Comparison of ENCODE assay signal across 26 cellular contexts in the genomic region with DNA sequence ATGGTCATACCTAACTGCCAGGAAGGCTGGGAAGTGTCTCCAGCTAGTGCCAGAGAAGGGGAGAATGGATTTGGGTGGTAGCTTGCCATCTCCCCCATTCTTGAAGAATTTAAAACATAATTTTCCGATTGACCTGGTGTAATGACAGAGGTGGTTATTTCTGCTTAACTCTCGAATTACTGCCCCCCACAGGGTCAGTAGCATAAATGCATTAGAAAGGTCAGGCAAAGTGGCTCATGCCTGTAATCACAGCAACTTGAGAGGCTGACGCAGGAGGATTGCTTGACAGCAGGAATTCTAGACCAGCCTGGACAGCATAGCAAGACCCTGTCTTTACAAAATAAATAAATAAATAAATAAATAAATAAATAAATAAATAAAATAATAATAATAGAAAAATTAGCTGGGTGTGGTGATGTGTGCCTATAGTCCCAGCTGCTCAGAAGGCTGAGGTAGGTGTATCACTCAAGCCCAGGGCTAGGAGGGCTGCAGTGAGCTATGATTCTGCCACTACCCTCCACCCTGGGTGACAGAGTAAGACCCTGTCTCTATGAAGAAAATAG. TPM values are rescaled to one million over a fixed set of nuclear protein-coding genes. Genes with fewer than 3 reads are reported as not detected.
"Had no signal": no experiment of that assay in that cellular context is flagged by ENCODE, and none has a peak within 500 bp of the region (broad histone marks: within the 10 kb centered on the region; RNA-seq: fewer than 3 reads in every experiment).

No MANE protein-coding gene starts in this region.

- H3K36me3 Mint-ChIP-seq: activated naive CD8-positive, alpha-beta T cell treated with anti-CD3 and anti-CD28 coated beads for 36 hours; natural killer cell treated with Interleukin-12 subunit alpha and Interleukin-12 subunit beta and Interleukin-15 and Interleukin-18, amount 100 ng/mL, for 72 hours had no signal

- H3K4me1 ChIP-seq: adrenal gland, body of pancreas, gastroesophageal sphincter, lower lobe of right lung, testis had no signal

- H3K27me3 ChIP-seq: adrenal gland, body of pancreas, cardiac muscle cell, gastroesophageal sphincter, hepatocyte, testis, transverse colon had no signal

- H3K9me3 Mint-ChIP-seq: activated naive CD8-positive, alpha-beta T cell treated with anti-CD3 and anti-CD28 coated beads for 36 hours; effector memory CD8-positive, alpha-beta T cell; natural killer cell treated with Interleukin-12 subunit alpha and Interleukin-12 subunit beta and Interleukin-15 and Interleukin-18, amount 100 ng/mL, for 72 hours had no signal

- H3K4me3 Mint-ChIP-seq: activated naive CD4-positive, alpha-beta T cell treated with anti-CD3 and anti-CD28 coated beads for 36 hours; activated naive CD8-positive, alpha-beta T cell treated with anti-CD3 and anti-CD28 coated beads for 36 hours; effector memory CD8-positive, alpha-beta T cell; natural killer cell treated with Interleukin-12 subunit alpha and Interleukin-12 subunit beta and Interleukin-15 and Interleukin-18, amount 100 ng/mL, for 72 hours had no signal

- H3K4me1 Mint-ChIP-seq: activated naive CD8-positive, alpha-beta T cell treated with anti-CD3 and anti-CD28 coated beads for 36 hours had no signal

- H3K9me3 ChIP-seq: adrenal gland, body of pancreas, testis, transverse colon had no signal

- H3K4me3 ChIP-seq: adrenal gland, body of pancreas, cardiac muscle cell, coronary artery, gastroesophageal sphincter, hepatocyte, lower lobe of right lung, mucosa of descending colon, skin epidermis, testis, transverse colon had no signal

- H3K4me2 ChIP-seq: hepatocyte had no signal

- H2AFZ ChIP-seq: hepatocyte had no signal

- H3K36me3 ChIP-seq: adrenal gland, cardiac muscle cell, lower lobe of right lung, transverse colon had no signal

- H3K79me2 ChIP-seq: hepatocyte had no signal

- DNase-seq: activated CD4-positive, alpha-beta T cell treated with anti-CD3 and anti-CD28 coated beads for 48 hours; activated CD4-positive, alpha-beta T cell treated with anti-CD3 and anti-CD28 coated beads, Interleukin-2, amount 50 U/mL, for 48 hours; activated CD8-positive, alpha-beta memory T cell treated with anti-CD3 and anti-CD28 coated beads for 24 hours; activated effector memory CD4-positive, alpha-beta T cell treated with Interleukin-2 at 50 U/mL for 16 hours; activated naive CD4-positive, alpha-beta T cell treated with anti-CD3 and anti-CD28 coated beads for 36 hours; activated naive CD8-positive, alpha-beta T cell treated with anti-CD3 and anti-CD28 coated beads for 36 hours; adrenal gland; aorta; body of pancreas; cerebellar nuclear complex; effector memory CD8-positive, alpha-beta T cell; kidney; lower lobe of right lung; mucosa of descending colon; stimulated activated CD4-positive, alpha-beta T cell treated with anti-CD3 and anti-CD28 coated beads, Interleukin-12 subunit alpha, Interleukin-12 subunit beta, amount 100 ng/mL, for 4 hours; stimulated activated CD4-positive, alpha-beta T cell treated with anti-CD3 and anti-CD28 coated beads, Interleukin-4, amount 100 ng/mL, for 1 hour; stimulated activated naive CD8-positive, alpha-beta T cell treated with anti-CD3 and anti-CD28 coated beads, Interleukin-15, Interleukin-2, amounts not matched to agents 100 U/mL and 50 U/mL, for 24 hours; testis; transverse colon had no signal

- H3K27ac Mint-ChIP-seq: activated naive CD4-positive, alpha-beta T cell treated with anti-CD3 and anti-CD28 coated beads for 36 hours; activated naive CD8-positive, alpha-beta T cell treated with anti-CD3 and anti-CD28 coated beads for 36 hours; effector memory CD8-positive, alpha-beta T cell; natural killer cell treated with Interleukin-12 subunit alpha and Interleukin-12 subunit beta and Interleukin-15 and Interleukin-18, amount 100 ng/mL, for 72 hours had no signal

- H3K27me3 Mint-ChIP-seq: natural killer cell treated with Interleukin-12 subunit alpha and Interleukin-12 subunit beta and Interleukin-15 and Interleukin-18, amount 100 ng/mL, for 72 hours had no signal

- H3K27ac ChIP-seq: adrenal gland, body of pancreas, cardiac muscle cell, coronary artery, gastroesophageal sphincter, hepatocyte, lower lobe of right lung, skin epidermis, testis, transverse colon, VCaP had no signal

RNA-seq across cellular contexts. Expression of gene TMC7, which starts 27.5 kb away (rescaled TPM):
- total RNA-seq: activated naive CD4-positive, alpha-beta T cell treated with anti-CD3 and anti-CD28 coated beads for 36 hours; activated naive CD8-positive, alpha-beta T cell treated with anti-CD3 and anti-CD28 coated beads for 36 hours; natural killer cell treated with Interleukin-12 subunit alpha and Interleukin-12 subunit beta and Interleukin-15 and Interleukin-18, amount 100 ng/mL, for 72 hours had no signal
